Comparison of ENCODE assay signal across 14 cellular contexts in the genomic region with DNA sequence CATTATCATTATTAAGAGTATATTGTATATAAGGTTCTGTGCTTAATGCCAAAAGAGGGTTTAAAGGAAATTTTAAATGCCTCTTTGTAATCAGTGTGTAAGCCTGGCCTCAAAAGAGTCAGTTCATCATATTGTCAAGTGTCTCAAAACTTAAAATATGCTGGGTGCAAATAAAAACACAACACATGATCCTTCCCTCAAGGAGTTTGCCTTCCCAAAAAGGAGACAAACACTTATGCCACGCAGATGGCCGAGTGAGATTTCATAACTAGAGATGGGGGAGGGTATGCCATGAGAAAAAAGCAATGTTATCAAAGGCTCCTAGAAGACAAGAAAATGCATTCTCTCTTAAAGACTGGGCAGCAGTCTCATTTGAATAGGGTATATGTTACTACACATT. TPM values are rescaled to one million over a fixed set of nuclear protein-coding genes. Genes with fewer than 3 reads are reported as not detected.
DNase-seq lines count a peak whose midpoint lies in the region; ATAC-seq and TF ChIP-seq lines count a peak whose summit lies in the region.
"Had no signal": no experiment of that assay in that cellular context is flagged by ENCODE, and none has a peak within 500 bp of the region (broad histone marks: within the 10 kb centered on the region; RNA-seq: fewer than 3 reads in every experiment).

No MANE protein-coding gene starts in this region.

- in situ Hi-C loops in mammary epithelial cell (cut with MboI; ENCODE audit: low sequenced_read_pairs in 2 of 2): loop anchor here (25.0 kb wide), 2 partner anchors 598 to 798 kb away; no protein-coding TSS in a partner anchor

- no peak for TF ChIP-seq CTCF in MCF 10A (IDR thresholded peaks at IDR 0.05; ENCODE audit: unreplicated experiment)
- no peak for TF ChIP-seq CTCF in mammary epithelial cell (conservative IDR thresholded peaks at IDR 0.05 in 1 of 2, IDR thresholded peaks at IDR 0.05 in 1 of 2; ENCODE audit: extremely low read depth in 1 of 2, insufficient read depth in 1 of 2, low read depth in 1 of 2, low read length in 2 of 2)
- TF ChIP-seq CTCF in left lung (IDR thresholded peaks at IDR 0.05): no peak

- H3K27me3 ChIP-seq in mammary epithelial cell (ENCODE audit: insufficient read depth, low read length): no peaks in the 10 kb centered on the region
- no peaks in the 10 kb centered on the region for H3K27me3 ChIP-seq in left lung
- no peaks in the 10 kb centered on the region for H3K27me3 ChIP-seq in aorta (ENCODE audit: control insufficient read depth in 1 of 2, insufficient read depth in 2 of 2, low read length in 1 of 2)

- no peak for DNase-seq in activated CD4-positive, alpha-beta T cell treated with anti-CD3 and anti-CD28 coated beads for 36 hours
- DNase-seq in activated CD4-positive, alpha-beta T cell treated with anti-CD3 and anti-CD28 coated beads for 1 hour: no peak
- no peak for DNase-seq in MCF 10A (ENCODE audit: unreplicated experiment)
- no peak for DNase-seq in mammary epithelial cell
- no peak for DNase-seq in left lung
- DNase-seq in aorta: no peak
- DNase-seq in SIG-M5 (lab: John Stamatoyannopoulos, UW): no peak
- DNase-seq: Caco-2; CD8-positive, alpha-beta memory T cell; DND-41; GDM1 had no signal

- POLR2A ChIA-PET in activated CD4-positive, alpha-beta T cell treated with anti-CD3 and anti-CD28 coated beads for 36 hours (lab: Charles Lee): no interaction called here
- POLR2A ChIA-PET in MCF 10A (lab: Yijun Ruan, JAX): no interaction called here

- 96% methylated on average over 2 of the region's 2 CpGs for WGBS in mammary epithelial cell (ENCODE audit: low coverage, missing lambda C conversion rate)
- WGBS in aorta, 2 donors: 69 to 79% methylated on average over 2 of the region's 2 CpGs

- H3K36me3 ChIP-seq in mammary epithelial cell (ENCODE audit: insufficient read depth, low read length): peaks cover 26% of the 10 kb centered on the region
- peaks cover 0 to 98% of the 10 kb centered on the region in 2 donors for H3K36me3 ChIP-seq in left lung
- H3K36me3 ChIP-seq in aorta (ENCODE audit: control insufficient read depth in 1 of 2, insufficient read depth in 2 of 2, low read length in 1 of 2): peaks cover 6 to 8% of the 10 kb centered on the region in 2 donors

- peak overlapping the region; percentile 56 for H3K27ac Mint-ChIP-seq in activated CD4-positive, alpha-beta T cell treated with anti-CD3 and anti-CD28 coated beads for 36 hours
- peak overlapping the region; percentile 18 for H3K27ac Mint-ChIP-seq in MCF 10A (ENCODE audit: low read depth, unreplicated experiment)

- H3K4me1 Mint-ChIP-seq in activated CD4-positive, alpha-beta T cell treated with anti-CD3 and anti-CD28 coated beads for 36 hours: peaks cover 7% of the 10 kb centered on the region
- H3K4me1 Mint-ChIP-seq in MCF 10A (ENCODE audit: insufficient read depth, unreplicated experiment): no peaks in the 10 kb centered on the region

- peaks cover 37% of the 10 kb centered on the region for H3K36me3 Mint-ChIP-seq in activated CD4-positive, alpha-beta T cell treated with anti-CD3 and anti-CD28 coated beads for 36 hours (ENCODE audit: low read depth)
- peaks cover 100% of the 10 kb centered on the region for H3K36me3 Mint-ChIP-seq in MCF 10A (ENCODE audit: insufficient read depth, unreplicated experiment)

- intact Hi-C loops in activated CD4-positive, alpha-beta T cell treated with anti-CD3 and anti-CD28 coated beads for 36 hours (cut with DNase I, micrococcal nuclease): no loop called here
- intact Hi-C loops in MCF 10A (cut with micrococcal nuclease) (no loop called here), mammary epithelial cell (cut with micrococcal nuclease) (no loop called here), left lung (cut with DNase I) (no loop called here), aorta (cut with DNase I) (no loop called here)

- ATAC-seq in activated CD4-positive, alpha-beta T cell treated with anti-CD3 and anti-CD28 coated beads for 36 hours: no peak
- ATAC-seq in left lung (peak; percentile 64), aorta (ENCODE audit: low FRiP score) (no peak)

- H3K9me3 ChIP-seq in mammary epithelial cell (replicated peaks; ENCODE audit: insufficient read depth, low read length): no peaks in the 10 kb centered on the region
- H3K9me3 ChIP-seq in left lung: no peaks in the 10 kb centered on the region
- no peaks in the 10 kb centered on the region for H3K9me3 ChIP-seq in aorta (ENCODE audit: control insufficient read depth, low read length)
- H3K9me3 ChIP-seq: Caco-2, HAP-1 had no signal

- BruUV-seq in MCF 10A (replicated peaks; lab: Mats Ljungman, UMichigan) (no TSS peak), mammary epithelial cell (replicated peaks; lab: Mats Ljungman, UMichigan) (no TSS peak)

- H3K4me3 ChIP-seq in mammary epithelial cell (replicated peaks in 1 of 3; ENCODE audit: insufficient read depth in 1 of 3, low read depth in 2 of 3, low read length in 3 of 3) (no peak overlapping the region), left lung (no peak overlapping the region), aorta (ENCODE audit: low read length in 2 of 2) (no peak overlapping the region)
- H3K4me3 ChIP-seq: HAP-1 had no signal

- H3K79me2 ChIP-seq in mammary epithelial cell (ENCODE audit: insufficient read depth, low read length): no peaks in the 10 kb centered on the region

- H3K27ac ChIP-seq in mammary epithelial cell (ENCODE audit: insufficient read depth, low read depth, low read length): no peak overlapping the region
- H3K27ac ChIP-seq in left lung: peak overlapping the region in 1 of 2 donors; percentile 10
- no peak overlapping the region for H3K27ac ChIP-seq in aorta (ENCODE audit: low read depth in 1 of 2, low read length in 2 of 2)
- H3K27ac ChIP-seq: 22Rv1 had no signal

- CTCF ChIA-PET in activated CD4-positive, alpha-beta T cell treated with anti-CD3 and anti-CD28 coated beads for 36 hours (lab: Charles Lee): interaction anchor here (8.9 kb wide), 1 partner anchor 294 kb away, joined by 198 read pairs; no protein-coding TSS in a partner anchor
- CTCF ChIA-PET in MCF 10A (lab: Yijun Ruan, JAX): interaction anchor here (1.2 to 18.8 kb wide), 4 partner anchors 9 to 293 kb away, joined by 4 to 924 read pairs (median 61); no protein-coding TSS in a partner anchor
- CTCF ChIA-PET in mammary epithelial cell (lab: Charles Lee; ENCODE audit: low non-redundant PET): no interaction called here

- H3K9ac ChIP-seq in mammary epithelial cell (ENCODE audit: insufficient read depth, low read length): no peak overlapping the region

- H4K20me1 ChIP-seq in mammary epithelial cell (ENCODE audit: insufficient read depth, low read length): no peaks in the 10 kb centered on the region

- no peak overlapping the region for H2AFZ ChIP-seq in mammary epithelial cell (ENCODE audit: low read depth, low read length)

- H3K4me1 ChIP-seq in mammary epithelial cell (ENCODE audit: insufficient read depth, low read length): no peaks in the 10 kb centered on the region
- peaks cover 0 to 6% of the 10 kb centered on the region in 2 donors for H3K4me1 ChIP-seq in left lung
- no peaks in the 10 kb centered on the region for H3K4me1 ChIP-seq in aorta (ENCODE audit: control insufficient read depth in 1 of 2, insufficient read depth in 2 of 2, low read length in 2 of 2)
- H3K4me1 ChIP-seq: Caco-2, HAP-1 had no signal

- dilution Hi-C loops in mammary epithelial cell (cut with HindIII; ENCODE audit: low sequenced_read_pairs): no loop called here

- H3K9me3 Mint-ChIP-seq in activated CD4-positive, alpha-beta T cell treated with anti-CD3 and anti-CD28 coated beads for 36 hours (ENCODE audit: low read depth): no peaks in the 10 kb centered on the region
- no peaks in the 10 kb centered on the region for H3K9me3 Mint-ChIP-seq in MCF 10A (ENCODE audit: unreplicated experiment)
- H3K9me3 Mint-ChIP-seq: CD14-positive monocyte; CD8-positive, alpha-beta memory T cell had no signal

- no peak overlapping the region for H3K4me3 Mint-ChIP-seq in activated CD4-positive, alpha-beta T cell treated with anti-CD3 and anti-CD28 coated beads for 36 hours
- H3K4me3 Mint-ChIP-seq in MCF 10A (ENCODE audit: unreplicated experiment): no peak overlapping the region
- H3K4me3 Mint-ChIP-seq: CD14-positive monocyte; CD8-positive, alpha-beta memory T cell had no signal

- H3K4me2 ChIP-seq in mammary epithelial cell (ENCODE audit: insufficient read depth, low read depth, low read length): no peak overlapping the region

- no peaks in the 10 kb centered on the region for H3K27me3 Mint-ChIP-seq in activated CD4-positive, alpha-beta T cell treated with anti-CD3 and anti-CD28 coated beads for 36 hours
- no peaks in the 10 kb centered on the region for H3K27me3 Mint-ChIP-seq in MCF 10A (ENCODE audit: insufficient read depth, unreplicated experiment)
- H3K27me3 Mint-ChIP-seq: CD8-positive, alpha-beta memory T cell had no signal

RNA-seq across cellular contexts. Expression of a gene that starts 55.2 kb away (rescaled TPM):
- total RNA-seq in activated CD4-positive, alpha-beta T cell treated with anti-CD3 and anti-CD28 coated beads for 36 hours: 10 to 100 TPM; 47.5 to 65.4 TPM
- total RNA-seq in MCF 10A (2022): 54.4 and 76.1 TPM in 2 replicates
- 10 to 100 TPM; 37.5 to 64.5 TPM for total RNA-seq in mammary epithelial cell
- 11.3 TPM for polyA plus RNA-seq in mammary epithelial cell
- polyA minus RNA-seq in mammary epithelial cell: 107 TPM
- 10 to 100 TPM; 55.4 to 72.9 TPM for total RNA-seq in left lung
- 10 to 100 TPM; 51.1 to 64.4 TPM for total RNA-seq in aorta
- polyA plus RNA-seq in aorta: 10 to 100 TPM in 1 of 2 donors, 1 to 10 TPM in 1; 6.0 to 24.6 TPM
